Comparison of ENCODE assay signal across 8 cellular contexts in the genomic region with DNA sequence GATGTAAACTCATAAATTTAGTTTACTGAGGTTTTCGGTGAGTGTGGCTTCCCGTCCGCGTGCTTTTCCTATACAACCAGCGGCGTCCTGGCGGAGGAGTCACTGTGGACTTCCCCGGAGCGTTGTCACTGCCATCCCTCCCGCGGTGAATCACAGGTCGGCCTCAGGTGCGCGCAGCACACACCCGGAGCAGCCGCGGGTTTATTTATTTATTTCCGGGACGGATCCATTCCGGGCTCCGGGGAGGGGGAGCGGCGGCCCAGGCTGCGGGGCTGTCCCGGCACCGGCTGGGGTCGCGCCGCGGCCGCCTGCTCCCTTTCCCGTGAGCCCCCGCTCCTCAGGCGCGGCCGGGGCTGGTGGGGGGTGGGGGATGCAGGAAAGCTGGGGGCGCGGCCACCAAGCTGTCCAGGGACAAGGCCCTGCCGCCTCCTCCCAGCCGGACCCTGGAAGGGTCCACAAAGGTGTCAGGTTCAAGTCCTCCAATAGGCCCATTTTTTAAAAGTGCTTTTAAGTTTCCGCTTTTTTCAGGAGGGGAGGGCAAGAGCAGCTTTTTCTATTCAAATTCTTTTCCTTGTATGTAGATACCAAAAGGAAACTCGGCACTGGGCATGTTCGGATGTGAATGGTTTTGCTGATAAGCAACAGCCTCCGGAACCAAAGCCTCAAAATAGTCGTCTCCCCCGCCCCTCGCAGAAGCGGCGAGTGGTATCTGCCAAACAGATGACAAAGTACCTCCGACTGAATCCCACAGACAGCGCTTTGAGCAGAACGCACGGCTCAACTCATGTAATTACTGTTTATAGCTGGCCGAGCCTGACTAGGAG.
A peak's percentile ranks its signal among the peaks of the same experiment; 100 is the strongest.
DNase-seq lines count a peak whose midpoint lies in the region; ATAC-seq and TF ChIP-seq lines count a peak whose summit lies in the region.

No MANE protein-coding gene starts in this region.

- peak overlapping the region; percentile 22 for H3K56ac ChIP-seq in H9 (ENCODE audit: insufficient read length, low read depth, low read length)

- H3K27ac ChIP-seq in H9 (ENCODE audit: insufficient read length, low read depth, low read length) (peak overlapping the region; percentile 1), left ventricle myocardium inferior (replicated peaks) (peak overlapping the region; percentile 95), tibial nerve (peak overlapping the region; percentile 57 to 87 (median 70))

- TF ChIP-seq CTCF in Caco-2 (IDR thresholded peaks at IDR 0.05; ENCODE audit: insufficient read depth in 1 of 2, low read depth in 1 of 2, low read length in 1 of 2, severe bottlenecking in 1 of 2, unreplicated experiment in 1 of 2) (no peak), H9 (conservative IDR thresholded peaks at IDR 0.05) (no peak), left ventricle myocardium inferior (IDR thresholded peaks at IDR 0.05; ENCODE audit: borderline replicate concordance) (no peak), tibial nerve (IDR thresholded peaks at IDR 0.05) (peak in 1 of 5 experiments; percentile 12)

- H3K4me1 ChIP-seq in Caco-2 = peaks cover 45% of the 10 kb centered on the region
- H3K4me1 ChIP-seq in H9 (ENCODE audit: insufficient read depth, low read length) = no peaks in the 10 kb centered on the region; the same call in 1 of the 2 replicates
- H3K4me1 ChIP-seq in left ventricle myocardium inferior = peaks cover 80% of the 10 kb centered on the region
- peaks cover 0 to 31% (median 8%) of the 10 kb centered on the region in 4 donors for H3K4me1 ChIP-seq in tibial nerve

- peak; percentile 93 to 96 for DNase-seq in Caco-2
- peak; percentile 93 for DNase-seq in H9
- peak; percentile 80 for DNase-seq in NCI-H1105 treated with DMSO at 0.1 percent for 48 hours (lab: John Stamatoyannopoulos, UW)
- DNase-seq in T-helper 17 cell = peak; percentile 79 to 88 (median 87)
- peak in 47 of 56 donors; percentile 5 to 74 (median 44) for DNase-seq in amygdala (lab: John Stamatoyannopoulos, UW)
- DNase-seq in left ventricle myocardium inferior = peak; percentile 87
- peak; percentile 33 to 94 (median 58) for DNase-seq in posterior cingulate gyrus
- peak; percentile 60 to 79 for DNase-seq in tibial nerve (ENCODE audit: low spot score in 2 of 2)

- peaks cover 14% of the 10 kb centered on the region for H3K23me2 ChIP-seq in H9 (ENCODE audit: insufficient read length, low read depth, low read length, poor library complexity, severe bottlenecking)

- H3K4me2 ChIP-seq in H9 (ENCODE audit: insufficient read depth, insufficient read length, low read length) = peak overlapping the region; percentile 56

- H3K79me1 ChIP-seq in H9 (ENCODE audit: insufficient read depth, low read depth, low read length, poor library complexity, severe bottlenecking) = no peaks in the 10 kb centered on the region

- no peaks in the 10 kb centered on the region for H3K79me2 ChIP-seq in H9 (ENCODE audit: insufficient read depth, low read length)

- no TSS peak for BruUV-seq in Caco-2 (replicated peaks; lab: Mats Ljungman, UMichigan)

- no peak overlapping the region for H2AK5ac ChIP-seq in H9 (ENCODE audit: insufficient read length, low read length)

- CTCF ChIA-PET in Caco-2 (lab: Charles Lee) = interaction anchor here (0.8 to 1.0 kb wide), 2 partner anchors 11 to 140 kb away, joined by 3 read pairs; no protein-coding TSS in a partner anchor

- intact Hi-C loops in Caco-2 (cut with micrococcal nuclease; ENCODE audit: unreplicated experiment) (loop anchor here (1.0 to 5.0 kb wide), 5 partner anchors 8 to 138 kb away; no protein-coding TSS in a partner anchor), left ventricle myocardium inferior (cut with micrococcal nuclease) (no loop called here), posterior cingulate gyrus (cut with DNase I) (no loop called here)

- no peak overlapping the region for H3K23ac ChIP-seq in H9 (ENCODE audit: insufficient read length, low read depth, low read length)

- H3K36me3 Mint-ChIP-seq in Caco-2 (ENCODE audit: insufficient read depth, unreplicated experiment) = peaks cover 7% of the 10 kb centered on the region
- no peaks in the 10 kb centered on the region for H3K36me3 Mint-ChIP-seq in H9 (ENCODE audit: insufficient read depth in 1 of 3, low read depth in 3 of 3)
- peaks cover 3% of the 10 kb centered on the region for H3K36me3 Mint-ChIP-seq in T-helper 17 cell (ENCODE audit: low read depth)

- no peak overlapping the region for H2BK20ac ChIP-seq in H9 (ENCODE audit: low read depth, low read length, poor library complexity, severe bottlenecking)

- H2BK120ac ChIP-seq in H9 (ENCODE audit: low read depth, low read length, poor library complexity, severe bottlenecking) = no peak overlapping the region

- peak; percentile 87 for ATAC-seq in T-helper 17 cell

- H3K9ac ChIP-seq in H9 (ENCODE audit: extremely low read depth, insufficient read length, low read length) = peak overlapping the region; percentile 85

- H3K4me1 Mint-ChIP-seq in Caco-2 (ENCODE audit: low read depth, unreplicated experiment) = peaks cover 41% of the 10 kb centered on the region
- peaks cover 18 to 21% of the 10 kb centered on the region in 2 experiments for H3K4me1 Mint-ChIP-seq in H9
- peaks cover 46% of the 10 kb centered on the region for H3K4me1 Mint-ChIP-seq in T-helper 17 cell

- H2BK15ac ChIP-seq in H9 (ENCODE audit: low read depth, low read length) = no peak overlapping the region

- H2BK12ac ChIP-seq in H9 (ENCODE audit: insufficient read length, low read depth, low read length) = no peak overlapping the region

- TF ChIP-seq POLR2A in tibial nerve (IDR thresholded peaks at IDR 0.05) = peak in 1 of 2 donors; percentile 34

- H2AFZ ChIP-seq in H9 (ENCODE audit: low read length) = peak overlapping the region; percentile 69

- H3K4me3 ChIP-seq in Caco-2 (ENCODE audit: low read depth, low read length) (peak overlapping the region; percentile 51), left ventricle myocardium inferior (peak overlapping the region; percentile 77), tibial nerve (peak overlapping the region; percentile 44 to 68 (median 52))

- H3K4me3 Mint-ChIP-seq in Caco-2 (ENCODE audit: unreplicated experiment) (peak overlapping the region; percentile 97), H9 (peak overlapping the region; percentile 85 to 92), T-helper 17 cell (peak overlapping the region; percentile 98)

- no peak overlapping the region for H3T11ph ChIP-seq in H9 (ENCODE audit: low read length)

- H3K27me3 Mint-ChIP-seq in Caco-2 (ENCODE audit: insufficient read depth, unreplicated experiment) = no peaks in the 10 kb centered on the region
- peaks cover 3% of the 10 kb centered on the region; the same call in 1 of the 2 replicates for H3K27me3 Mint-ChIP-seq in H9 (ENCODE audit: low read depth)
- H3K27me3 Mint-ChIP-seq in T-helper 17 cell = no peaks in the 10 kb centered on the region

- WGBS in H9 (ENCODE audit: extremely low coverage, insufficient read length, low lambda C conversion rate) = no CpG with 5 or more reads among the region's 54 CpGs
- 0 to 1% methylated on average over 36 to 52 of the region's 54 CpGs for WGBS in tibial nerve, 2 donors

- no peak overlapping the region for H4K8ac ChIP-seq in H9 (replicated peaks; ENCODE audit: insufficient read length, low read depth, low read length)

- no peaks in the 10 kb centered on the region for H3K27me3 ChIP-seq in Caco-2 (replicated peaks; ENCODE audit: control insufficient read depth, insufficient read depth, low read length)
- H3K27me3 ChIP-seq in H9 (ENCODE audit: insufficient read depth, low read length) = no peaks in the 10 kb centered on the region
- no peaks in the 10 kb centered on the region for H3K27me3 ChIP-seq in left ventricle myocardium inferior (ENCODE audit: low read depth)
- no peaks in the 10 kb centered on the region for H3K27me3 ChIP-seq in tibial nerve

- peak overlapping the region; percentile 52; the same call in 1 of the 2 replicates for H3K14ac ChIP-seq in H9 (ENCODE audit: insufficient read depth, low read length)

- H3K9me3 Mint-ChIP-seq in Caco-2 (ENCODE audit: unreplicated experiment) (no peaks in the 10 kb centered on the region), H9 (no peaks in the 10 kb centered on the region)

- H3K9me3 ChIP-seq in Caco-2 (no peaks in the 10 kb centered on the region), H9 (ENCODE audit: control insufficient read depth, low read depth, low read length) (no peaks in the 10 kb centered on the region), T-helper 17 cell (ENCODE audit: control insufficient read depth, low read length, poor library complexity, severe bottlenecking) (no peaks in the 10 kb centered on the region), left ventricle myocardium inferior (replicated peaks) (no peaks in the 10 kb centered on the region), tibial nerve (no peaks in the 10 kb centered on the region)

- POLR2A ChIA-PET in Caco-2 (lab: Charles Lee) = interaction anchor here (0.6 to 1.6 kb wide), 3 partner anchors 12 to 217 kb away, joined by 3 to 6 read pairs (median 3); no protein-coding TSS in a partner anchor

- H4K91ac ChIP-seq in H9 (ENCODE audit: insufficient read length, low read depth, low read length) = no peak overlapping the region

- TF ChIP-seq EP300 in tibial nerve (IDR thresholded peaks at IDR 0.05) = peak in 1 of 2 donors; percentile 82

- peak overlapping the region; percentile 15 for H3K18ac ChIP-seq in H9 (ENCODE audit: insufficient read length, low read depth, low read length)

- no peaks in the 10 kb centered on the region for H4K20me1 ChIP-seq in H9 (ENCODE audit: control insufficient read depth, insufficient read depth, insufficient read length)

- no peak overlapping the region for H4K5ac ChIP-seq in H9 (ENCODE audit: insufficient read length, low read depth, low read length)

- H2BK5ac ChIP-seq in H9 (ENCODE audit: insufficient read length, low read length) = no peak overlapping the region

- H3K27ac Mint-ChIP-seq in Caco-2 (ENCODE audit: unreplicated experiment) (peak overlapping the region; percentile 95), H9 (peak overlapping the region; percentile 82 to 88 (median 82)), T-helper 17 cell (peak overlapping the region; percentile 99)

- no peak overlapping the region for H3K4ac ChIP-seq in H9 (ENCODE audit: low read depth, low read length)

- H3K36me3 ChIP-seq in Caco-2 (ENCODE audit: control insufficient read depth, insufficient read depth, low read length) (no peaks in the 10 kb centered on the region), left ventricle myocardium inferior (no peaks in the 10 kb centered on the region), tibial nerve (no peaks in the 10 kb centered on the region)

Comparison
In these comparisons a context has a peak if more than half of its experiments do, and no peak if none do; other contexts are left out.
1. Peak in every context shown above with its lines: DNase-seq, ATAC-seq, H3K4me3 ChIP-seq and H3K27ac ChIP-seq.
2. DNase-seq: peak in every context shown above with its lines; median percentile 94 in Caco-2; 93 in H9; 87 in T-helper 17 cell; 87 in left ventricle myocardium inferior; 80 in NCI-H1105 treated with DMSO at 0.1 percent for 48 hours; 70 in tibial nerve; 58 in posterior cingulate gyrus; 44 in amygdala.
3. H3K27ac ChIP-seq: peak in every context shown above with its lines; median percentile 95 in left ventricle myocardium inferior; 70 in tibial nerve; 1 in H9.